In the genomic region with DNA sequence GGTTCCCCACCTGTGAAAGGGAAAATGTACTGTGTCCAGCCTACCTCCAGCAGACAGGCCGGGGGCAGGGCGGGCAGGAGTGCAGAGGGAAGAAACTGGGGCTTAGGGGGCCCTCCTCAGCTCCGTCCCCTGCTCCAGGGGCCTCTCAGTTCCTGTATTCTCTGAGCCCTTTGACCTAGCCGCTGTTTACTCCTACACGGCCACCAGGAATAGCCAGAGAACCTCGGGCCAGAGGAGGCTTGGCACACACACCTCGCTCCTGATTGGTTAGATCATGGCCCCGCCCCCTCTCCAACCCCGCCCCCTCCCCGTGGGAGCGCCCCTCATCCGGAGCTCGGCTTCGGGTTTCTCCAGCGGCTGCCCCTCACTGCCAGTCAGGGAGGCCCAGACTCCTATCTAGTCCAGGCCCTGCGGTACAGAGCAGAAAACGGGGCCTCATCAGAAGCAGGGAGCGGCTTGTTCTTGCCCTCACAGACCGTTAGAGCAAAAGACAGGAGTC, we compare ENCODE assay signal across 9 cellular contexts. TPM values are rescaled to one million over a fixed set of nuclear protein-coding genes. Genes with fewer than 3 reads are reported as not detected.
DNase-seq lines count a peak whose midpoint lies in the region; ATAC-seq and TF ChIP-seq lines count a peak whose summit lies in the region.
"Had no signal": no experiment of that assay in that cellular context is flagged by ENCODE, and none has a peak within 500 bp of the region (broad histone marks: within the 10 kb centered on the region; RNA-seq: fewer than 3 reads in every experiment).

No MANE protein-coding gene starts in this region.

- peak overlapping the region; percentile 99 for H3K4me3 ChIP-seq in thoracic aorta

- H3K4me3 Mint-ChIP-seq in endothelial cell (ENCODE audit: unreplicated experiment), result no peak overlapping the region
- H3K4me3 Mint-ChIP-seq in mesothelial cell of epicardium, result peak overlapping the region; percentile 38

- H3K9me3 Mint-ChIP-seq in endothelial cell (ENCODE audit: unreplicated experiment), result no peaks in the 10 kb centered on the region
- H3K9me3 Mint-ChIP-seq in mesothelial cell of epicardium, result peaks cover 30% of the 10 kb centered on the region

- no peaks in the 10 kb centered on the region for H3K27me3 ChIP-seq in thoracic aorta (replicated peaks; ENCODE audit: insufficient read depth)

- H3K27ac Mint-ChIP-seq in endothelial cell (ENCODE audit: unreplicated experiment) (peak overlapping the region; percentile 8), mesothelial cell of epicardium (peak overlapping the region; percentile 56)
- H3K27ac Mint-ChIP-seq: activated naive CD8-positive, alpha-beta T cell treated with anti-CD3 and anti-CD28 coated beads, Interleukin-2, amount 10 ng/mL, durations not matched to agents 7 days and 5 days had no signal

- peaks cover 6% of the 10 kb centered on the region for H3K27me3 Mint-ChIP-seq in endothelial cell (ENCODE audit: unreplicated experiment)
- H3K27me3 Mint-ChIP-seq in mesothelial cell of epicardium (ENCODE audit: low read depth), result no peaks in the 10 kb centered on the region
- H3K27me3 Mint-ChIP-seq: activated naive CD8-positive, alpha-beta T cell treated with anti-CD3 and anti-CD28 coated beads, Interleukin-2, amount 10 ng/mL, durations not matched to agents 7 days and 5 days had no signal

- intact Hi-C loops in Right ventricle myocardium inferior (cut with DNase I), result no loop called here
- intact Hi-C loops in cardiac septum (cut with DNase I), result loop anchor here (2.0 kb wide), 1 partner anchor 20 kb away; the partner anchor contains the start of gene AK1

- TF ChIP-seq CTCF in endothelial cell (IDR thresholded peaks at IDR 0.05; ENCODE audit: unreplicated experiment) (no peak), mesothelial cell of epicardium (IDR thresholded peaks at IDR 0.05; ENCODE audit: unreplicated experiment) (no peak), thoracic aorta (IDR thresholded peaks at IDR 0.05) (no peak)

- peak overlapping the region; percentile 95 for H3K27ac ChIP-seq in thoracic aorta

- H3K4me1 ChIP-seq in thoracic aorta (ENCODE audit: control insufficient read depth in 1 of 2, low read depth in 2 of 2), result peaks cover 13 to 32% of the 10 kb centered on the region in 2 donors

- ATAC-seq in Right ventricle myocardium inferior (peak; percentile 84), SK-N-SH treated with all-trans-retinoic acid at 6 μM for 48 hours (peak; percentile 67), thoracic aorta (ENCODE audit: insufficient number of reproducible peaks, low FRiP score, low read depth) (peak; percentile 71)

- peak; percentile 84 for DNase-seq in Right ventricle myocardium inferior (ENCODE audit: missing footprints)
- no peak for DNase-seq in cardiac septum (ENCODE audit: low spot score)
- DNase-seq in endothelial cell (ENCODE audit: low spot score), result peak; percentile 80
- DNase-seq in mesothelial cell of epicardium (ENCODE audit: low spot score in 2 of 2, unreplicated experiment in 2 of 2), result peak; percentile 61 to 63
- DNase-seq in thoracic aorta (ENCODE audit: low spot score), result no peak
- DNase-seq in NCI-H2081 treated with DMSO at 0.1 percent for 48 hours (lab: John Stamatoyannopoulos, UW), result no peak
- DNase-seq in HK-2 (ENCODE audit: unreplicated experiment), result no peak
- DNase-seq: activated naive CD8-positive, alpha-beta T cell treated with anti-CD3 and anti-CD28 coated beads, Interleukin-2, amount 10 ng/mL, durations not matched to agents 7 days and 5 days had no signal

- H3K36me3 ChIP-seq in thoracic aorta, result peaks cover 41% of the 10 kb centered on the region

- H3K36me3 Mint-ChIP-seq in endothelial cell (ENCODE audit: low read depth, unreplicated experiment) (peaks cover 39% of the 10 kb centered on the region), mesothelial cell of epicardium (peaks cover 48% of the 10 kb centered on the region)

- no peaks in the 10 kb centered on the region for H3K9me3 ChIP-seq in thoracic aorta

- H3K4me1 Mint-ChIP-seq in endothelial cell (ENCODE audit: unreplicated experiment) (peaks cover 22% of the 10 kb centered on the region), mesothelial cell of epicardium (peaks cover 15% of the 10 kb centered on the region)

TF ChIP-seq in SK-N-SH treated with all-trans-retinoic acid at 6 μM for 48 hours, 23 proteins besides CTCF, POLR2A, EP300 and RAD21:
- TF ChIP-seq ISL1 (CRISPR knock-in tag; IDR thresholded peaks at IDR 0.05) (no peak), CREB5 (CRISPR knock-in tag; IDR thresholded peaks at IDR 0.05; ENCODE audit: low read depth) (no peak), PPARA (CRISPR knock-in tag; IDR thresholded peaks at IDR 0.05; ENCODE audit: borderline replicate concordance) (no peak), SNAI2 (CRISPR knock-in tag; IDR thresholded peaks at IDR 0.05) (no peak), ZFP3 (CRISPR knock-in tag; IDR thresholded peaks at IDR 0.05) (no peak), GLIS3 (CRISPR knock-in tag; IDR thresholded peaks at IDR 0.05) (no peak), TOX (CRISPR knock-in tag; IDR thresholded peaks at IDR 0.05; ENCODE audit: borderline replicate concordance) (no peak), TCF4 (CRISPR knock-in tag; IDR thresholded peaks at IDR 0.05; ENCODE audit: borderline replicate concordance) (no peak), ZNF8 (CRISPR knock-in tag; IDR thresholded peaks at IDR 0.05) (no peak), BACH2 (CRISPR knock-in tag; IDR thresholded peaks at IDR 0.05; ENCODE audit: borderline replicate concordance) (no peak), PATZ1 (CRISPR knock-in tag; IDR thresholded peaks at IDR 0.05; ENCODE audit: borderline replicate concordance) (no peak), ZNF565 (CRISPR knock-in tag; conservative IDR thresholded peaks at IDR 0.05; ENCODE audit: low read depth) (no peak), ESRRG (CRISPR knock-in tag; IDR thresholded peaks at IDR 0.05) (no peak), RARB (CRISPR knock-in tag; IDR thresholded peaks at IDR 0.05) (no peak)
- TF ChIP-seq, protein P1, sequence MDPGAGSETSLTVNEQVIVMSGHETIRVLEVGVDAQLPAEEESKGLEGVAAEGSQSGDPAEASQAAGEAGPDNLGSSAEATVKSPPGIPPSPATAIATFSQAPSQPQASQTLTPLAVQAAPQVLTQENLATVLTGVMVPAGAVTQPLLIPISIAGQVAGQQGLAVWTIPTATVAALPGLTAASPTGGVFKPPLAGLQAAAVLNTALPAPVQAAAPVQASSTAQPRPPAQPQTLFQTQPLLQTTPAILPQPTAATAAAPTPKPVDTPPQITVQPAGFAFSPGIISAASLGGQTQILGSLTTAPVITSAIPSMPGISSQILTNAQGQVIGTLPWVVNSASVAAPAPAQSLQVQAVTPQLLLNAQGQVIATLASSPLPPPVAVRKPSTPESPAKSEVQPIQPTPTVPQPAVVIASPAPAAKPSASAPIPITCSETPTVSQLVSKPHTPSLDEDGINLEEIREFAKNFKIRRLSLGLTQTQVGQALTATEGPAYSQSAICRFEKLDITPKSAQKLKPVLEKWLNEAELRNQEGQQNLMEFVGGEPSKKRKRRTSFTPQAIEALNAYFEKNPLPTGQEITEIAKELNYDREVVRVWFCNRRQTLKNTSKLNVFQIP (CRISPR knock-in tag; IDR thresholded peaks at IDR 0.05; ENCODE audit: borderline replicate concordance, low read depth), result no peak

RNA-seq across cellular contexts. Expression of gene ST6GALNAC6, which starts 2.2 kb away (rescaled TPM):
- total RNA-seq in Right ventricle myocardium inferior (43.3 TPM), cardiac septum (49.4 TPM), endothelial cell (ENCODE audit: unreplicated experiment) (80.0 TPM), mesothelial cell of epicardium (34.2 to 37.5 TPM (median 36.2 TPM) in 3 replicates), thoracic aorta (100 to 1,000 TPM; 140 to 221 TPM)

RNA-seq across cellular contexts. Expression of gene ST6GALNAC4, which starts 19.6 kb away (rescaled TPM):
- total RNA-seq in Right ventricle myocardium inferior (21.9 TPM), cardiac septum (48.1 TPM), endothelial cell (ENCODE audit: unreplicated experiment) (25.0 TPM), mesothelial cell of epicardium (14.5 to 16.1 TPM (median 15.8 TPM) in 3 replicates), thoracic aorta (10 to 100 TPM; 45.0 to 61.2 TPM)

RNA-seq across cellular contexts. Expression of gene AK1, which starts 19.8 kb away (rescaled TPM):
- total RNA-seq in Right ventricle myocardium inferior (880 TPM), cardiac septum (484 TPM), endothelial cell (ENCODE audit: unreplicated experiment) (63.3 TPM), mesothelial cell of epicardium (34.4 to 39.4 TPM (median 38.5 TPM) in 3 replicates), thoracic aorta (10 to 100 TPM; 35.1 to 77.7 TPM)

RNA-seq across cellular contexts. Expression of gene PIP5KL1, which starts 33.3 kb away (rescaled TPM):
- total RNA-seq in Right ventricle myocardium inferior (not detected), cardiac septum (0.57 TPM), endothelial cell (ENCODE audit: unreplicated experiment) (2.4 TPM), mesothelial cell of epicardium (7.6 to 9.0 TPM (median 8.2 TPM) in 3 replicates), thoracic aorta (1 to 10 TPM; 6.0 to 8.8 TPM)

RNA-seq across cellular contexts. Expression of gene DPM2, which starts 40.4 kb away (rescaled TPM):
- total RNA-seq in Right ventricle myocardium inferior (11.9 TPM), cardiac septum (14.9 TPM), endothelial cell (ENCODE audit: unreplicated experiment) (31.5 TPM), mesothelial cell of epicardium (36.8 to 37.5 TPM (median 36.9 TPM) in 3 replicates), thoracic aorta (10 to 100 TPM; 18.8 to 26.0 TPM)

Comparison
In these comparisons a context has a peak if more than half of its experiments do, and no peak if none do; other contexts are left out.
1. DNase-seq: peak in Right ventricle myocardium inferior (single experiment), endothelial cell (single experiment) and mesothelial cell of epicardium (2 of 2); none in cardiac septum (single experiment), thoracic aorta (single experiment), NCI-H2081 treated with DMSO at 0.1 percent for 48 hours (single experiment) and HK-2 (single experiment).
2. Peak in every context shown above with its lines, with median percentiles within 50 percentile points of each other: ATAC-seq.